ENCODE assay signal across 1 cellular context in the genomic region with DNA sequence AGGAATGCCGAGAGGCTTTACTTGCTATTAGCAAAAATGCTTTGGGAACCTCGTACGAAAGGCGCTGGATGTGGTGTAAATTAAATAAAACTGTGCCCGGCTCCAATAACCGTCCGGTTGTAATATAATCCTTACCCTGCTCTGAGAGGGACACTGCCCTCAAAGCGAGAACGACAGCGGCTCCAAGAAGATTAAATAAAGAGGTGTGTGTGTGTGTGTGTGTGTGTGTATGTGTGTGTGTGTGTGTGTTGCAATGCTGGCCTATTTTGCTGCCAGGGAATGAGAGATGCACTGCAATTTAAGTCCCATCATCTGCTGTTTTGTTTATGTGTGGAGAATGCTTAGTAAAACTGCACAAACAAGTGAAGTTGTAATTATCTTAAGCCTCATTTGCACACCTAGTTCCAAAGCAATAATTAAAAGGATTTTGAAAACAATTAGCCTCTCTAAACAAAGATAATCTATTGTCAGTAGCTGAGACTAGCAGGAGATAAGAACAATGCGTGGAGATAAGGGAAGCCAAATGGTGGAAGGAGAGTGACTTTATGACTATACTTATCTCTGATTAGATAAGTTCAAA.
TF ChIP-seq lines count a peak whose summit lies in the region.

No MANE protein-coding gene starts in this region.

TF ChIP-seq in HEK293, 187 proteins besides CTCF, POLR2A, EP300 and RAD21 (continued from another document and continues in another):
- TF ChIP-seq, protein P1, sequence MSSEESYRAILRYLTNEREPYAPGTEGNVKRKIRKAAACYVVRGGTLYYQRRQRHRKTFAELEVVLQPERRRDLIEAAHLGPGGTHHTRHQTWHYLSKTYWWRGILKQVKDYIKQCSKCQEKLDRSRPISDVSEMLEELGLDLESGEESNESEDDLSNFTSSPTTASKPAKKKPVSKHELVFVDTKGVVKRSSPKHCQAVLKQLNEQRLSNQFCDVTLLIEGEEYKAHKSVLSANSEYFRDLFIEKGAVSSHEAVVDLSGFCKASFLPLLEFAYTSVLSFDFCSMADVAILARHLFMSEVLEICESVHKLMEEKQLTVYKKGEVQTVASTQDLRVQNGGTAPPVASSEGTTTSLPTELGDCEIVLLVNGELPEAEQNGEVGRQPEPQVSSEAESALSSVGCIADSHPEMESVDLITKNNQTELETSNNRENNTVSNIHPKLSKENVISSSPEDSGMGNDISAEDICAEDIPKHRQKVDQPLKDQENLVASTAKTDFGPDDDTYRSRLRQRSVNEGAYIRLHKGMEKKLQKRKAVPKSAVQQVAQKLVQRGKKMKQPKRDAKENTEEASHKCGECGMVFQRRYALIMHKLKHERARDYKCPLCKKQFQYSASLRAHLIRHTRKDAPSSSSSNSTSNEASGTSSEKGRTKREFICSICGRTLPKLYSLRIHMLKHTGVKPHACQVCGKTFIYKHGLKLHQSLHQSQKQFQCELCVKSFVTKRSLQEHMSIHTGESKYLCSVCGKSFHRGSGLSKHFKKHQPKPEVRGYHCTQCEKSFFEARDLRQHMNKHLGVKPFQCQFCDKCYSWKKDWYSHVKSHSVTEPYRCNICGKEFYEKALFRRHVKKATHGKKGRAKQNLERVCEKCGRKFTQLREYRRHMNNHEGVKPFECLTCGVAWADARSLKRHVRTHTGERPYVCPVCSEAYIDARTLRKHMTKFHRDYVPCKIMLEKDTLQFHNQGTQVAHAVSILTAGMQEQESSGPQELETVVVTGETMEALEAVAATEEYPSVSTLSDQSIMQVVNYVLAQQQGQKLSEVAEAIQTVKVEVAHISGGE (tag by site-specific recombination; conservative IDR thresholded peaks at IDR 0.05; ENCODE audit: low read depth): peak; percentile 67
- TF ChIP-seq, protein P2, sequence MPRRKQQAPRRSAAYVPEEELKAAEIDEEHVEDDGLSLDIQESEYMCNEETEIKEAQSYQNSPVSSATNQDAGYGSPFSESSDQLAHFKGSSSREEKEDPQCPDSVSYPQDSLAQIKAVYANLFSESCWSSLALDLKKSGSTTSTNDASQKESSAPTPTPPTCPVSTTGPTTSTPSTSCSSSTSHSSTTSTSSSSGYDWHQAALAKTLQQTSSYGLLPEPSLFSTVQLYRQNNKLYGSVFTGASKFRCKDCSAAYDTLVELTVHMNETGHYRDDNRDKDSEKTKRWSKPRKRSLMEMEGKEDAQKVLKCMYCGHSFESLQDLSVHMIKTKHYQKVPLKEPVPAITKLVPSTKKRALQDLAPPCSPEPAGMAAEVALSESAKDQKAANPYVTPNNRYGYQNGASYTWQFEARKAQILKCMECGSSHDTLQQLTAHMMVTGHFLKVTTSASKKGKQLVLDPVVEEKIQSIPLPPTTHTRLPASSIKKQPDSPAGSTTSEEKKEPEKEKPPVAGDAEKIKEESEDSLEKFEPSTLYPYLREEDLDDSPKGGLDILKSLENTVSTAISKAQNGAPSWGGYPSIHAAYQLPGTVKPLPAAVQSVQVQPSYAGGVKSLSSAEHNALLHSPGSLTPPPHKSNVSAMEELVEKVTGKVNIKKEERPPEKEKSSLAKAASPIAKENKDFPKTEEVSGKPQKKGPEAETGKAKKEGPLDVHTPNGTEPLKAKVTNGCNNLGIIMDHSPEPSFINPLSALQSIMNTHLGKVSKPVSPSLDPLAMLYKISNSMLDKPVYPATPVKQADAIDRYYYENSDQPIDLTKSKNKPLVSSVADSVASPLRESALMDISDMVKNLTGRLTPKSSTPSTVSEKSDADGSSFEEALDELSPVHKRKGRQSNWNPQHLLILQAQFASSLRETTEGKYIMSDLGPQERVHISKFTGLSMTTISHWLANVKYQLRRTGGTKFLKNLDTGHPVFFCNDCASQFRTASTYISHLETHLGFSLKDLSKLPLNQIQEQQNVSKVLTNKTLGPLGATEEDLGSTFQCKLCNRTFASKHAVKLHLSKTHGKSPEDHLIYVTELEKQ (tag by site-specific recombination; IDR thresholded peaks at IDR 0.05; ENCODE audit: borderline replicate concordance): peak; percentile 64; the same call in 1 of the 2 replicates
- TF ChIP-seq KLF16 (tag by site-specific recombination; IDR thresholded peaks at IDR 0.05): peak; percentile 35; the same call in 1 of the 2 replicates
- peak; percentile 76; the same call in 1 of the 2 replicates for TF ChIP-seq ZBTB1 (tag by site-specific recombination; IDR thresholded peaks at IDR 0.05)
- TF ChIP-seq ZNF521 (tag by site-specific recombination; IDR thresholded peaks at IDR 0.05): no peak
- peak; percentile 59; the same call in 1 of the 2 replicates for TF ChIP-seq ZFP37 (tag by site-specific recombination; IDR thresholded peaks at IDR 0.05)
- TF ChIP-seq, protein P3, sequence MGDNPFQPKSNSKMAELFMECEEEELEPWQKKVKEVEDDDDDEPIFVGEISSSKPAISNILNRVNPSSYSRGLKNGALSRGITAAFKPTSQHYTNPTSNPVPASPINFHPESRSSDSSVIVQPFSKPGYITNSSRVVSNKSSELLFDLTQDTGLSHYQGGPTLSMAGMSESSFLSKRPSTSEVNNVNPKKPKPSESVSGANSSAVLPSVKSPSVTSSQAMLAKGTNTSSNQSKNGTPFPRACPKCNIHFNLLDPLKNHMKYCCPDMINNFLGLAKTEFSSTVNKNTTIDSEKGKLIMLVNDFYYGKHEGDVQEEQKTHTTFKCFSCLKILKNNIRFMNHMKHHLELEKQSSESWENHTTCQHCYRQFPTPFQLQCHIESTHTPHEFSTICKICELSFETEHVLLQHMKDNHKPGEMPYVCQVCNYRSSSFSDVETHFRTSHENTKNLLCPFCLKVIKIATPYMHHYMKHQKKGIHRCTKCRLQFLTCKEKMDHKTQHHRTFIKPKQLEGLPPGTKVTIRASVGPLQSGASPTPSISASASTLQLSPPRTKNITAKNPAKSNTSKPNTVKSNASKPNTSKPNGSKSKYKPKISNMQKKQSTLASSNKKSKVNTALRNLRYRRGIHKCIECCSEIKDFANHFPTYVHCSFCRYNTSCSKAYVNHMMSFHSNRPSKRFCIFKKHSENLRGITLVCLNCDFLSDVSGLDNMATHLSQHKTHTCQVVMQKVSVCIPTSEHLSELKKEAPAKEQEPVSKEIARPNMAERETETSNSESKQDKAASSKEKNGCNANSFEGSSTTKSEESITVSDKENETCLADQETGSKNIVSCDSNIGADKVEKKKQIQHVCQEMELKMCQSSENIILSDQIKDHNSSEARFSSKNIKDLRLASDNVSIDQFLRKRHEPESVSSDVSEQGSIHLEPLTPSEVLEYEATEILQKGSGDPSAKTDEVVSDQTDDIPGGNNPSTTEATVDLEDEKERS (tag by site-specific recombination; IDR thresholded peaks at IDR 0.05): no peak
- TF ChIP-seq FEZF1 (tag by site-specific recombination; IDR thresholded peaks at IDR 0.05): peak; percentile 86
- TF ChIP-seq, protein P4, sequence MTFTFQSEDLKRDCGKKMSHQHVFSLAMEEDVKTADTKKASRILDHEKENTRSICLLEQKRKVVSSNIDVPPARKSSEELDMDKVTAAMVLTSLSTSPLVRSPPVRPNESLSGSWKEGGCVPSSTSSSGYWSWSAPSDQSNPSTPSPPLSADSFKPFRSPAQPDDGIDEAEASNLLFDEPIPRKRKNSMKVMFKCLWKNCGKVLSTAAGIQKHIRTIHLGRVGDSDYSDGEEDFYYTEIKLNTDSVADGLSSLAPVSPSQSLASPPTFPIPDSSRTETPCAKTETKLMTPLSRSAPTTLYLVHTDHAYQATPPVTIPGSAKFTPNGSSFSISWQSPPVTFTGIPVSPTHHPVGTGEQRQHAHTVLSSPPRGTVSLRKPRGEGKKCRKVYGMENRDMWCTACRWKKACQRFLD (tag by site-specific recombination; IDR thresholded peaks at IDR 0.05): no peak
- no peak for TF ChIP-seq ZNF114 (tag by site-specific recombination; IDR thresholded peaks at IDR 0.05)
- TF ChIP-seq, protein P5, sequence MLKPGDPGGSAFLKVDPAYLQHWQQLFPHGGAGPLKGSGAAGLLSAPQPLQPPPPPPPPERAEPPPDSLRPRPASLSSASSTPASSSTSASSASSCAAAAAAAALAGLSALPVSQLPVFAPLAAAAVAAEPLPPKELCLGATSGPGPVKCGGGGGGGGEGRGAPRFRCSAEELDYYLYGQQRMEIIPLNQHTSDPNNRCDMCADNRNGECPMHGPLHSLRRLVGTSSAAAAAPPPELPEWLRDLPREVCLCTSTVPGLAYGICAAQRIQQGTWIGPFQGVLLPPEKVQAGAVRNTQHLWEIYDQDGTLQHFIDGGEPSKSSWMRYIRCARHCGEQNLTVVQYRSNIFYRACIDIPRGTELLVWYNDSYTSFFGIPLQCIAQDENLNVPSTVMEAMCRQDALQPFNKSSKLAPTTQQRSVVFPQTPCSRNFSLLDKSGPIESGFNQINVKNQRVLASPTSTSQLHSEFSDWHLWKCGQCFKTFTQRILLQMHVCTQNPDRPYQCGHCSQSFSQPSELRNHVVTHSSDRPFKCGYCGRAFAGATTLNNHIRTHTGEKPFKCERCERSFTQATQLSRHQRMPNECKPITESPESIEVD (tag by site-specific recombination; IDR thresholded peaks at IDR 0.05): peak; percentile 87
- TF ChIP-seq, protein P6, sequence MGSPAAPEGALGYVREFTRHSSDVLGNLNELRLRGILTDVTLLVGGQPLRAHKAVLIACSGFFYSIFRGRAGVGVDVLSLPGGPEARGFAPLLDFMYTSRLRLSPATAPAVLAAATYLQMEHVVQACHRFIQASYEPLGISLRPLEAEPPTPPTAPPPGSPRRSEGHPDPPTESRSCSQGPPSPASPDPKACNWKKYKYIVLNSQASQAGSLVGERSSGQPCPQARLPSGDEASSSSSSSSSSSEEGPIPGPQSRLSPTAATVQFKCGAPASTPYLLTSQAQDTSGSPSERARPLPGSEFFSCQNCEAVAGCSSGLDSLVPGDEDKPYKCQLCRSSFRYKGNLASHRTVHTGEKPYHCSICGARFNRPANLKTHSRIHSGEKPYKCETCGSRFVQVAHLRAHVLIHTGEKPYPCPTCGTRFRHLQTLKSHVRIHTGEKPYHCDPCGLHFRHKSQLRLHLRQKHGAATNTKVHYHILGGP (tag by site-specific recombination; IDR thresholded peaks at IDR 0.05): no peak
- peak; percentile 24; the same call in 1 of the 2 replicates for TF ChIP-seq ZNF629 (tag by site-specific recombination; IDR thresholded peaks at IDR 0.05)
- no peak for TF ChIP-seq ZNF658 (tag by site-specific recombination; IDR thresholded peaks at IDR 0.05)
- TF ChIP-seq HOXA7 (CRISPR knock-in tag; IDR thresholded peaks at IDR 0.05; ENCODE audit: borderline replicate concordance): no peak
- TF ChIP-seq BCL11B (tag by site-specific recombination; IDR thresholded peaks at IDR 0.05; ENCODE audit: low read depth): peak; percentile 69
- TF ChIP-seq, protein P7, sequence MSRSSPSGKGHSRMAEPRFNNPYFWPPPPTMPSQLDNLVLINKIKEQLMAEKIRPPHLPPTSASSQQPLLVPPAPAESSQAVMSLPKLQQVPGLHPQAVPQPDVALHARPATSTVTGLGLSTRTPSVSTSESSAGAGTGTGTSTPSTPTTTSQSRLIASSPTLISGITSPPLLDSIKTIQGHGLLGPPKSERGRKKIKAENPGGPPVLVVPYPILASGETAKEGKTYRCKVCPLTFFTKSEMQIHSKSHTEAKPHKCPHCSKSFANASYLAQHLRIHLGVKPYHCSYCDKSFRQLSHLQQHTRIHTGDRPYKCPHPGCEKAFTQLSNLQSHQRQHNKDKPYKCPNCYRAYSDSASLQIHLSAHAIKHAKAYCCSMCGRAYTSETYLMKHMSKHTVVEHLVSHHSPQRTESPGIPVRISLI (tag by site-specific recombination; IDR thresholded peaks at IDR 0.05): no peak
- no peak for TF ChIP-seq ZNF670 (tag by site-specific recombination; IDR thresholded peaks at IDR 0.05; ENCODE audit: low read depth)
- no peak for TF ChIP-seq ZNF239 (tag by site-specific recombination; IDR thresholded peaks at IDR 0.05)
- TF ChIP-seq ZNF677 (tag by site-specific recombination; IDR thresholded peaks at IDR 0.05): no peak
- peak; percentile 93 for TF ChIP-seq OSR2 (tag by site-specific recombination; IDR thresholded peaks at IDR 0.05)
- peak; percentile 49 for TF ChIP-seq ZEB2 (tag by site-specific recombination; IDR thresholded peaks at IDR 0.05)
- no peak for TF ChIP-seq ZNF555 (tag by site-specific recombination; conservative IDR thresholded peaks at IDR 0.05)
- no peak for TF ChIP-seq ZBTB17 (tag by site-specific recombination; IDR thresholded peaks at IDR 0.05)
- TF ChIP-seq, protein P8, sequence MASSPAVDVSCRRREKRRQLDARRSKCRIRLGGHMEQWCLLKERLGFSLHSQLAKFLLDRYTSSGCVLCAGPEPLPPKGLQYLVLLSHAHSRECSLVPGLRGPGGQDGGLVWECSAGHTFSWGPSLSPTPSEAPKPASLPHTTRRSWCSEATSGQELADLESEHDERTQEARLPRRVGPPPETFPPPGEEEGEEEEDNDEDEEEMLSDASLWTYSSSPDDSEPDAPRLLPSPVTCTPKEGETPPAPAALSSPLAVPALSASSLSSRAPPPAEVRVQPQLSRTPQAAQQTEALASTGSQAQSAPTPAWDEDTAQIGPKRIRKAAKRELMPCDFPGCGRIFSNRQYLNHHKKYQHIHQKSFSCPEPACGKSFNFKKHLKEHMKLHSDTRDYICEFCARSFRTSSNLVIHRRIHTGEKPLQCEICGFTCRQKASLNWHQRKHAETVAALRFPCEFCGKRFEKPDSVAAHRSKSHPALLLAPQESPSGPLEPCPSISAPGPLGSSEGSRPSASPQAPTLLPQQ (tag by site-specific recombination; IDR thresholded peaks at IDR 0.05): peak; percentile 75
- TF ChIP-seq ZNF24 (tag by site-specific recombination; IDR thresholded peaks at IDR 0.05): peak; percentile 77
- peak; percentile 82 for TF ChIP-seq ZNF121 (tag by site-specific recombination; IDR thresholded peaks at IDR 0.05)
- no peak for TF ChIP-seq YY2 (tag by site-specific recombination; IDR thresholded peaks at IDR 0.05)
- no peak for TF ChIP-seq ZNF426 (tag by site-specific recombination; IDR thresholded peaks at IDR 0.05)
- TF ChIP-seq, protein P9, sequence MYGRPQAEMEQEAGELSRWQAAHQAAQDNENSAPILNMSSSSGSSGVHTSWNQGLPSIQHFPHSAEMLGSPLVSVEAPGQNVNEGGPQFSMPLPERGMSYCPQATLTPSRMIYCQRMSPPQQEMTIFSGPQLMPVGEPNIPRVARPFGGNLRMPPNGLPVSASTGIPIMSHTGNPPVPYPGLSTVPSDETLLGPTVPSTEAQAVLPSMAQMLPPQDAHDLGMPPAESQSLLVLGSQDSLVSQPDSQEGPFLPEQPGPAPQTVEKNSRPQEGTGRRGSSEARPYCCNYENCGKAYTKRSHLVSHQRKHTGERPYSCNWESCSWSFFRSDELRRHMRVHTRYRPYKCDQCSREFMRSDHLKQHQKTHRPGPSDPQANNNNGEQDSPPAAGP (tag by site-specific recombination; IDR thresholded peaks at IDR 0.05): no peak
- no peak; the same call in 1 of the 2 replicates for TF ChIP-seq TRIM28 (IDR thresholded peaks at IDR 0.05; ENCODE audit: borderline replicate concordance, low read length)
- no peak for TF ChIP-seq ZNF175 (tag by site-specific recombination; IDR thresholded peaks at IDR 0.05)
- no peak for TF ChIP-seq ZNF548 (tag by site-specific recombination; IDR thresholded peaks at IDR 0.05)
- TF ChIP-seq PRDM1 (tag by site-specific recombination; IDR thresholded peaks at IDR 0.05): peak; percentile 69
- TF ChIP-seq ZNF132 (tag by site-specific recombination; IDR thresholded peaks at IDR 0.05; ENCODE audit: borderline replicate concordance): no peak
- TF ChIP-seq ZNF549 (tag by site-specific recombination; IDR thresholded peaks at IDR 0.05): no peak
- TF ChIP-seq ZNF2 (tag by site-specific recombination; IDR thresholded peaks at IDR 0.05): peak; percentile 45; the same call in 1 of the 2 replicates
- no peak for TF ChIP-seq ZNF211 (tag by site-specific recombination; IDR thresholded peaks at IDR 0.05; ENCODE audit: low read depth)
- peak; percentile 77; the same call in 1 of the 2 replicates for TF ChIP-seq WT1 (tag by site-specific recombination; IDR thresholded peaks at IDR 0.05)
- no peak for TF ChIP-seq ZFP41 (tag by site-specific recombination; IDR thresholded peaks at IDR 0.05; ENCODE audit: borderline replicate concordance)
- TF ChIP-seq ZNF292 (tag by site-specific recombination; IDR thresholded peaks at IDR 0.05; ENCODE audit: borderline replicate concordance, low read depth): no peak
- peak; percentile 66 for TF ChIP-seq ZNF366 (tag by site-specific recombination; conservative IDR thresholded peaks at IDR 0.05)
- 0 out of 2 replicates have a peak, but pooled peaks have one; percentile 66 for TF ChIP-seq ZNF837 (tag by site-specific recombination; IDR thresholded peaks at IDR 0.05)
